ENCODE assay signal across 31 cellular contexts in genomic region chr9:12516031-12516430, GRCh38.
"Had no signal": no experiment of that assay in that cellular context is flagged by ENCODE, and none has a peak within 500 bp of the region (broad histone marks: within the 10 kb centered on the region; RNA-seq: fewer than 3 reads in every experiment).

No MANE protein-coding gene starts in this region.

- ATAC-seq: activated CD4-positive, alpha-beta T cell treated with anti-CD3 and anti-CD28 coated beads for 36 hours; activated CD4-positive, CD25-positive, alpha-beta regulatory T cell treated with anti-CD3 and anti-CD28 coated beads, Interleukin-2, amount 50 U/mL, for 24 hours; activated CD8-positive, alpha-beta memory T cell treated with anti-CD3 and anti-CD28 coated beads, Interleukin-2, amount 10 ng/mL, durations not matched to agents 7 days and 5 days; activated CD8-positive, alpha-beta T cell treated with anti-CD3 and anti-CD28 coated beads, Interleukin-2, amount 10 ng/mL, durations not matched to agents 7 days and 5 days; activated naive CD4-positive, alpha-beta T cell treated with anti-CD3 and anti-CD28 coated beads, Interleukin-2, amount 50 U/mL, for 72 hours; body of pancreas had no signal

- H3K36me3 ChIP-seq: adrenal gland, brain microvascular endothelial cell, breast epithelium, WERI-Rb-1 had no signal

- H3K4me3 ChIP-seq: adrenal gland, body of pancreas, breast epithelium had no signal

- DNase-seq: activated CD4-positive, alpha-beta memory T cell treated with anti-CD3 and anti-CD28 coated beads, Interleukin-2, amount 10 ng/mL, durations not matched to agents 7 days and 5 days; activated CD4-positive, alpha-beta T cell treated with anti-CD3 and anti-CD28 coated beads for 1 hour; activated CD4-positive, alpha-beta T cell treated with anti-CD3 and anti-CD28 coated beads for 36 hours; activated CD4-positive, alpha-beta T cell treated with anti-CD3 and anti-CD28 coated beads for 48 hours; activated CD4-positive, alpha-beta T cell treated with anti-CD3 and anti-CD28 coated beads, Interleukin-2, amount 10 ng/mL, durations not matched to agents 7 days and 5 days; activated CD4-positive, alpha-beta T cell treated with anti-CD3 and anti-CD28 coated beads, Interleukin-2, amount 50 U/mL, for 48 hours; activated CD4-positive, CD25-positive, alpha-beta regulatory T cell; activated CD8-positive, alpha-beta memory T cell treated with anti-CD3 and anti-CD28 coated beads for 24 hours; activated CD8-positive, alpha-beta memory T cell treated with anti-CD3 and anti-CD28 coated beads, Interleukin-2, amount 10 ng/mL, durations not matched to agents 7 days and 5 days; activated CD8-positive, alpha-beta memory T cell treated with anti-CD3 and anti-CD28 coated beads, Interleukin-2, amount 50 U/mL, for 48 hours; activated CD8-positive, alpha-beta T cell treated with anti-CD3 and anti-CD28 coated beads, Interleukin-2, amount 10 ng/mL, durations not matched to agents 7 days and 5 days; activated effector memory CD4-positive, alpha-beta T cell treated with Interleukin-2 at 50 U/mL for 16 hours; activated gamma-delta T cell treated with Interleukin-2 at 50 U/mL for 16 hours; activated naive CD4-positive, alpha-beta T cell; activated naive CD4-positive, alpha-beta T cell treated with anti-CD3 and anti-CD28 coated beads for 36 hours; activated naive CD4-positive, alpha-beta T cell treated with anti-CD3 and anti-CD28 coated beads, Interleukin-2, amount 50 U/mL, for 16 hours; activated naive CD8-positive, alpha-beta T cell treated with anti-CD3 and anti-CD28 coated beads for 36 hours; activated T-cell treated with anti-CD3 and anti-CD28 coated beads, Interleukin-2, amount 50 U/mL, for 24 hours; activated T-cell treated with anti-CD3 and anti-CD28 coated beads, Interleukin-2, amount 50 U/mL, for 48 hours; adrenal gland; amniotic stem cell; aorta; body of pancreas; brain microvascular endothelial cell; central memory CD4-positive, alpha-beta T cell; T-helper 2 cell; T-helper 9 cell; WERI-Rb-1 had no signal

- H3K27ac ChIP-seq: adrenal gland, body of pancreas, brain microvascular endothelial cell, breast epithelium, WERI-Rb-1 had no signal

- H3K4me1 ChIP-seq: adrenal gland, body of pancreas, breast epithelium had no signal

- H3K9me3 ChIP-seq: adrenal gland, body of pancreas, breast epithelium had no signal

- H3K27me3 ChIP-seq: adrenal gland, body of pancreas, brain microvascular endothelial cell, breast epithelium had no signal
